ENCODE assay signal across 8 cellular contexts in the genomic region with DNA sequence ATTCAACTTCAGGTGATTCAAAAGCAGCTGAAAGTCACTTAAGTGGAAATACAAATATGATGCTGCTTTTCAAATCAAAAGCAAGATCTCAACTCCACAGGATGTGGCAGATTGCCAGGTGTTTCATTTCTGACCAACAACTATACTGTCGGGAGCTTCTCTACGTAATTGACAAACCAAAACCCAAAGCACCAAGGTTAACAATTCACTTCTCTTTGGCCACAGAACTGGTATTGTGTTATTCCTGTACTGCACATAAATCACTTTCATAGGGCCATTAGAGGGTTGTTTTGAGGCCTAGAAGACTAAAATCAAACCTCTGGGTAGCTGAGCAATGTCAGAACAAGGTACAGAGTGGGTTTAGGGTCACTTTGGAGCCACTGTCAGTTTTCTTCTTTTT.
DNase-seq lines count a peak whose midpoint lies in the region; ATAC-seq and TF ChIP-seq lines count a peak whose summit lies in the region.

No MANE protein-coding gene starts in this region.

- TF ChIP-seq CTCF in epithelial cell of esophagus (IDR thresholded peaks at IDR 0.05; ENCODE audit: insufficient read depth, low read depth, low read length, missing control alignments): no peak

- no peak overlapping the region for H3K4me3 ChIP-seq in epithelial cell of esophagus (ENCODE audit: low read length)

- DNase-seq in NCI-H187 (lab: John Stamatoyannopoulos, UW) (peak; percentile 95 to 97), epithelial cell of esophagus (ENCODE audit: low read depth) (peak; percentile 42), NCI-H524 (lab: John Stamatoyannopoulos, UW) (no peak)
- DNase-seq in activated T-cell treated with anti-CD3 and anti-CD28 coated beads, Interleukin-2, amount 50 U/mL, for 48 hours: no peak
- DNase-seq in stimulated activated CD8-positive, alpha-beta memory T cell treated with anti-CD3 and anti-CD28 coated beads, Interleukin-4, amount 100 ng/mL, for 48 hours: no peak
- DNase-seq in activated CD8-positive, alpha-beta memory T cell treated with anti-CD3 and anti-CD28 coated beads, Interleukin-2, amount 50 U/mL, for 48 hours: no peak

- ATAC-seq in GM19023 (IDR thresholded peaks at IDR 0.05; ENCODE audit: unreplicated experiment): peak; percentile 99
- peak; percentile 96 for ATAC-seq in HG02852 (IDR thresholded peaks at IDR 0.05; ENCODE audit: unreplicated experiment)

Comparison
In these comparisons a context has a peak if more than half of its experiments do, and no peak if none do; other contexts are left out.
1. DNase-seq: peak in NCI-H187 (2 of 2) and epithelial cell of esophagus (single experiment); none in activated T-cell treated with anti-CD3 and anti-CD28 coated beads, Interleukin-2, amount 50 U/mL, for 48 hours (0 of 2), stimulated activated CD8-positive, alpha-beta memory T cell treated with anti-CD3 and anti-CD28 coated beads, Interleukin-4, amount 100 ng/mL, for 48 hours (single experiment), NCI-H524 (0 of 2) and activated CD8-positive, alpha-beta memory T cell treated with anti-CD3 and anti-CD28 coated beads, Interleukin-2, amount 50 U/mL, for 48 hours (single experiment).